ENCODE assay signal across 14 cellular contexts in the genomic region with DNA sequence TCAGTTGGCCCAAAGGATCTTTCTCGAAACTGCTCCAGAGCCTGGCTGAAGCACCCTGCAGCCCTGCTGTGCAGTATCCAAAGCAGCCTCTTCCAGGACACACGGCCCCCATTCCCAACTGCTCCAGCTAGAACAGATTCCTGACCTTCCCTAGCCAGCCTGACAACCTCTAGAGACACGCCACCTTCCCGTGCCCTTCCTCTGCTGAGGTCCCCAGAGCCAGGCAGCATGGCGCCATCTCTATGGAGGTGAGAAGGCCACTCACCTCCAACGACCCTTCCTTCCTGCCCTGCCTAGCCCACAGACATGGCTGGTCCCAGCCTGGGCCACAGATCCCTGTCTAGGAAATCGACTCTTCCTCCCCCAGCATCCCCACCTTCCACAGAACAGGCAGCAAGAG. TPM values are rescaled to one million over a fixed set of nuclear protein-coding genes. Genes with fewer than 3 reads are reported as not detected.
DNase-seq lines count a peak whose midpoint lies in the region; TF ChIP-seq lines count a peak whose summit lies in the region.
"Had no signal": no experiment of that assay in that cellular context is flagged by ENCODE, and none has a peak within 500 bp of the region (broad histone marks: within the 10 kb centered on the region; RNA-seq: fewer than 3 reads in every experiment).

No MANE protein-coding gene starts in this region.

- no peaks in the 10 kb centered on the region for H3K9me3 ChIP-seq in osteoblast (ENCODE audit: low read depth, low read length)
- H3K9me3 ChIP-seq in tibial artery, result no peaks in the 10 kb centered on the region

- POLR2A ChIA-PET in HEK293T (lab: Yijun Ruan, JAX), result no interaction called here

- TF ChIP-seq CTCF in osteoblast (IDR thresholded peaks at IDR 0.05; ENCODE audit: extremely low read depth, low read depth, low read length) (no peak), tibial artery (IDR thresholded peaks at IDR 0.05) (no peak)

- H3K27me3 ChIP-seq in osteoblast (ENCODE audit: insufficient read depth, low read length) (no peaks in the 10 kb centered on the region), tibial artery (no peaks in the 10 kb centered on the region)

- intact Hi-C loops in tibial artery (cut with DNase I; ENCODE audit: low total_unique reads), result no loop called here

- H3K27ac ChIP-seq in osteoblast (ENCODE audit: low read depth, low read length) (no peak overlapping the region), tibial artery (no peak overlapping the region)
- H3K27ac ChIP-seq: 22Rv1 had no signal

- H3K4me3 ChIP-seq in osteoblast (ENCODE audit: insufficient read depth, low read length) (no peak overlapping the region), tibial artery (no peak overlapping the region)

- peaks cover 31% of the 10 kb centered on the region for H3K79me2 ChIP-seq in osteoblast (ENCODE audit: insufficient read depth, low read length)

- H3K36me3 ChIP-seq in osteoblast (ENCODE audit: insufficient read depth, low read length), result peaks cover 30% of the 10 kb centered on the region
- peaks cover 0 to 29% (median 9%) of the 10 kb centered on the region in 3 donors for H3K36me3 ChIP-seq in tibial artery

- H4K20me1 ChIP-seq in osteoblast (ENCODE audit: insufficient read depth, low read length), result peaks cover 31% of the 10 kb centered on the region

- H2AFZ ChIP-seq in osteoblast (ENCODE audit: low read length), result no peak overlapping the region

- DNase-seq in activated effector memory CD4-positive, alpha-beta T cell treated with anti-CD3 and anti-CD28 coated beads, Interleukin-2, amount 50 U/mL, for 16 hours, result peak; percentile 21
- no peak for DNase-seq in activated effector memory CD4-positive, alpha-beta T cell treated with Interleukin-2 at 50 U/mL for 16 hours
- DNase-seq in mesenteric fat pad (ENCODE audit: low spot score) (peak; percentile 53), osteoblast (ENCODE audit: insufficient read length, low spot score, missing footprints) (peak; percentile 45), tibial artery (peak; percentile 15 to 32), GOT3 (lab: John Stamatoyannopoulos, UW) (no peak), NCI-H2029 (lab: John Stamatoyannopoulos, UW) (no peak), HEK293T (ENCODE audit: extremely low spot score) (no peak)
- DNase-seq: CD8-positive, alpha-beta T cell; COR-L47; DND-41; GDM1 had no signal

- peaks cover 17% of the 10 kb centered on the region for H3K4me1 ChIP-seq in osteoblast (ENCODE audit: insufficient read depth, low read length)
- peaks cover 0 to 20% (median 8%) of the 10 kb centered on the region in 4 donors for H3K4me1 ChIP-seq in tibial artery

- H3K4me2 ChIP-seq in osteoblast (ENCODE audit: insufficient read depth, low read length), result no peak overlapping the region

- CTCF ChIA-PET in HEK293T (lab: Yijun Ruan, JAX), result no interaction called here

TF ChIP-seq in HEK293T, 16 proteins besides CTCF, POLR2A, EP300 and RAD21:
- TF ChIP-seq SP1 (IDR thresholded peaks at IDR 0.05) (no peak), ELF4 (IDR thresholded peaks at IDR 0.05) (no peak), FOXM1 (IDR thresholded peaks at IDR 0.05; ENCODE audit: borderline replicate concordance) (no peak), FOXK2 (IDR thresholded peaks at IDR 0.05) (no peak), CTBP1 (IDR thresholded peaks at IDR 0.05; ENCODE audit: borderline replicate concordance) (no peak), L3MBTL2 (conservative IDR thresholded peaks at IDR 0.05) (no peak), HDGF (IDR thresholded peaks at IDR 0.05; ENCODE audit: borderline replicate concordance) (no peak), LEF1 (IDR thresholded peaks at IDR 0.05; ENCODE audit: borderline replicate concordance) (no peak), BHLHE40 (IDR thresholded peaks at IDR 0.05; ENCODE audit: borderline replicate concordance) (no peak), ARNT (IDR thresholded peaks at IDR 0.05) (no peak), TARDBP (IDR thresholded peaks at IDR 0.05) (no peak), ZNF384 (IDR thresholded peaks at IDR 0.05) (no peak), FOXA1 (IDR thresholded peaks at IDR 0.05) (no peak), NFRKB (IDR thresholded peaks at IDR 0.05) (no peak), SUZ12 (IDR thresholded peaks at IDR 0.05) (no peak)
- TF ChIP-seq, protein P1, sequence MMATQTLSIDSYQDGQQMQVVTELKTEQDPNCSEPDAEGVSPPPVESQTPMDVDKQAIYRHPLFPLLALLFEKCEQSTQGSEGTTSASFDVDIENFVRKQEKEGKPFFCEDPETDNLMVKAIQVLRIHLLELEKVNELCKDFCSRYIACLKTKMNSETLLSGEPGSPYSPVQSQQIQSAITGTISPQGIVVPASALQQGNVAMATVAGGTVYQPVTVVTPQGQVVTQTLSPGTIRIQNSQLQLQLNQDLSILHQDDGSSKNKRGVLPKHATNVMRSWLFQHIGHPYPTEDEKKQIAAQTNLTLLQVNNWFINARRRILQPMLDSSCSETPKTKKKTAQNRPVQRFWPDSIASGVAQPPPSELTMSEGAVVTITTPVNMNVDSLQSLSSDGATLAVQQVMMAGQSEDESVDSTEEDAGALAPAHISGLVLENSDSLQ (IDR thresholded peaks at IDR 0.05), result no peak

RNA-seq across cellular contexts. Expression of gene KIF7, which starts 3.1 kb away (rescaled TPM):
- total RNA-seq in mesenteric fat pad (12.7 TPM), osteoblast (10.6 and 12.3 TPM in 2 replicates)

RNA-seq across cellular contexts. Expression of gene PLIN1, which starts 27.0 kb away (rescaled TPM):
- total RNA-seq in mesenteric fat pad (1,691 TPM), osteoblast (under 0.01 TPM in 1 of 2 replicates, not detected in the other)
- total RNA-seq: CD8-positive, alpha-beta T cell had no signal

RNA-seq across cellular contexts. Expression of gene PEX11A, which starts 38.4 kb away (rescaled TPM):
- total RNA-seq in mesenteric fat pad (103 TPM), osteoblast (4.0 and 5.0 TPM in 2 replicates)
- total RNA-seq: CD8-positive, alpha-beta T cell had no signal

RNA-seq across cellular contexts. Expression of gene WDR93, which starts 38.5 kb away (rescaled TPM):
- total RNA-seq in mesenteric fat pad (0.32 TPM), osteoblast (under 0.01 and 0.36 TPM in 2 replicates)
- total RNA-seq: A673; CD8-positive, alpha-beta T cell had no signal

Comparison
In these comparisons a context has a peak if more than half of its experiments do, and no peak if none do; other contexts are left out.
1. DNase-seq: peak in activated effector memory CD4-positive, alpha-beta T cell treated with anti-CD3 and anti-CD28 coated beads, Interleukin-2, amount 50 U/mL, for 16 hours (single experiment), mesenteric fat pad (single experiment), osteoblast (single experiment) and tibial artery (2 of 2); none in activated effector memory CD4-positive, alpha-beta T cell treated with Interleukin-2 at 50 U/mL for 16 hours (single experiment), GOT3 (single experiment), NCI-H2029 (single experiment) and HEK293T (single experiment).
2. RNA of gene PLIN1, which starts 27.0 kb away (total RNA-seq): 1,691 TPM in mesenteric fat pad (single experiment); under 0.01 TPM in osteoblast; every median in the first group is over 1,000 times any median in the second.
3. RNA of gene PEX11A, which starts 38.4 kb away (total RNA-seq): 103 TPM in mesenteric fat pad (single experiment); 4.0 to 5.0 TPM in osteoblast; every median in the first group is over 10 times any median in the second.